ENCODE assay signal across 8 cellular contexts in genomic region chr10:124916098-124916584, GRCh38. TPM values are rescaled to one million over a fixed set of nuclear protein-coding genes. Genes with fewer than 3 reads are reported as not detected.
DNase-seq lines count a peak whose midpoint lies in the region; ATAC-seq and TF ChIP-seq lines count a peak whose summit lies in the region.

No MANE protein-coding gene starts in this region.

- TSS peak; percentile 87 for BruUV-seq in HCT116 (replicated peaks; lab: Mats Ljungman, UMichigan)

- H3K36me3 ChIP-seq in HCT116 (ENCODE audit: control insufficient read depth in 1 of 2, insufficient read depth in 2 of 2, low read length in 2 of 2): no peaks in the 10 kb centered on the region
- H3K36me3 ChIP-seq in esophagus (ENCODE audit: control insufficient read depth in 2 of 2, insufficient read depth in 2 of 2, low read length in 1 of 2): no peaks in the 10 kb centered on the region
- H3K36me3 ChIP-seq in neural progenitor cell: no peaks in the 10 kb centered on the region

- H3F3A ChIP-seq in neural progenitor cell (ENCODE audit: low read depth): peaks cover 20% of the 10 kb centered on the region

- H3K4me2 ChIP-seq in HCT116 (ENCODE audit: low read length) (peak overlapping the region; percentile 92), neural progenitor cell (peak overlapping the region; percentile 83)

- peak overlapping the region; percentile 78 to 87 for H3K4me3 ChIP-seq in HCT116 (replicated peaks in 1 of 2; ENCODE audit: low read depth in 1 of 2, low read length in 2 of 2)
- peak overlapping the region; percentile 83 to 96 for H3K4me3 ChIP-seq in esophagus (ENCODE audit: low read depth in 1 of 2, low read length in 2 of 2)
- H3K4me3 ChIP-seq in neural progenitor cell: peak overlapping the region; percentile 88

- no peak for TF ChIP-seq POLR2A in HCT116 (IDR thresholded peaks at IDR 0.05; ENCODE audit: borderline replicate concordance, extremely low read depth, insufficient read depth, insufficient read length)

- H3K9me2 ChIP-seq in HCT116 (ENCODE audit: insufficient read depth): no peaks in the 10 kb centered on the region

- peaks cover 45% of the 10 kb centered on the region for H3K79me2 ChIP-seq in HCT116 (ENCODE audit: insufficient read depth, low read length)
- peaks cover 50% of the 10 kb centered on the region for H3K79me2 ChIP-seq in neural progenitor cell (ENCODE audit: low read depth)

- H3K4me1 Mint-ChIP-seq in neural progenitor cell: peaks cover 37% of the 10 kb centered on the region

- H3K27ac Mint-ChIP-seq in neural progenitor cell: peak overlapping the region; percentile 99

- H3K27me3 ChIP-seq in HCT116 (ENCODE audit: insufficient read depth, low read length): peaks cover 16% of the 10 kb centered on the region; the same call in 1 of the 2 replicates
- no peaks in the 10 kb centered on the region for H3K27me3 ChIP-seq in esophagus (ENCODE audit: control insufficient read depth in 1 of 2, insufficient read depth in 2 of 2, low read length in 2 of 2)
- no peaks in the 10 kb centered on the region for H3K27me3 ChIP-seq in neural progenitor cell

- no peak for TF ChIP-seq CTCF in HCT116 (IDR thresholded peaks at IDR 0.05 in 2 of 3, conservative IDR thresholded peaks at IDR 0.05 in 1 of 3; ENCODE audit: borderline replicate concordance in 1 of 3, insufficient read depth in 1 of 3, low read depth in 2 of 3, low read length in 2 of 3)
- no peak for TF ChIP-seq CTCF in neural progenitor cell (IDR thresholded peaks at IDR 0.05)
- TF ChIP-seq CTCF in GM20000 (IDR thresholded peaks at IDR 0.05; ENCODE audit: extremely low read depth, missing control alignments): no peak

- DNase-seq in DMS53 (lab: John Stamatoyannopoulos, UW) (peak; percentile 67), HCT116 (ENCODE audit: low read depth, low spot score) (no peak), SK-MEL-5 (ENCODE audit: low read depth, low spot score) (peak; percentile 17), neural progenitor cell (ENCODE audit: low spot score) (no peak), mesenteric fat pad (ENCODE audit: low spot score) (no peak), islet precursor cell (no peak), GM20000 (ENCODE audit: low spot score) (no peak)

- CTCF ChIA-PET in HCT116 (lab: Charles Lee): no interaction called here

- peak; percentile 28 for ATAC-seq in HCT116

- H3K27me3 Mint-ChIP-seq in neural progenitor cell (ENCODE audit: insufficient read depth, low read depth): peaks cover 10% of the 10 kb centered on the region

- in situ Hi-C loops in SK-MEL-5 (cut with HindIII; ENCODE audit: low pct_unique_long_range_greater_than_20kb, low sequenced_read_pairs): no loop called here

- 3 to 4% methylated on average over 13 of the region's 13 CpGs for WGBS in esophagus, 2 donors

- peak overlapping the region; percentile 97 for H3K4me3 Mint-ChIP-seq in neural progenitor cell

- H3K9ac ChIP-seq in HCT116 (ENCODE audit: low read length): peak overlapping the region; percentile 96
- H3K9ac ChIP-seq in neural progenitor cell: peak overlapping the region; percentile 79

- no peaks in the 10 kb centered on the region for H3K9me3 ChIP-seq in HCT116 (ENCODE audit: control insufficient read depth in 1 of 2, insufficient read depth in 1 of 2, low read depth in 1 of 2, low read length in 2 of 2)
- H3K9me3 ChIP-seq in esophagus (ENCODE audit: control insufficient read depth in 2 of 2, insufficient read depth in 1 of 2, low read depth in 1 of 2, low read length in 1 of 2): no peaks in the 10 kb centered on the region
- H3K9me3 ChIP-seq in neural progenitor cell (ENCODE audit: low read depth): no peaks in the 10 kb centered on the region

- peaks cover 3% of the 10 kb centered on the region for H3K36me3 Mint-ChIP-seq in neural progenitor cell

- H3K27ac ChIP-seq in HCT116 (ENCODE audit: low read depth, low read length): peak overlapping the region; percentile 83
- H3K27ac ChIP-seq in esophagus (ENCODE audit: low read depth in 2 of 2, low read length in 1 of 2): peak overlapping the region; percentile 94
- H3K27ac ChIP-seq in neural progenitor cell: no peak overlapping the region

- H2AFZ ChIP-seq in HCT116 (ENCODE audit: low read depth, low read length, poor library complexity, severe bottlenecking) (peak overlapping the region; percentile 27), neural progenitor cell (replicated peaks) (peak overlapping the region; percentile 94)

- POLR2A ChIA-PET in HCT116 (lab: Charles Lee): interaction anchor here (1.1 to 1.5 kb wide), 3 partner anchors 9 to 14 kb away, joined by 3 to 5 read pairs (median 4); no protein-coding TSS in a partner anchor

- RAD21 ChIA-PET in HCT116 (lab: Charles Lee; ENCODE audit: low non-redundant PET in 1 of 2, low total read pairs in 2 of 2, uncharacterized antibody in 2 of 2, unreplicated experiment in 2 of 2): no interaction called here

- H3K4me1 ChIP-seq in HCT116 (ENCODE audit: control insufficient read depth in 1 of 2, insufficient read depth in 2 of 2, low read length in 2 of 2) (peaks cover 10 to 24% of the 10 kb centered on the region in 2 experiments; a peak in 3 of 4 replicates), esophagus (ENCODE audit: control insufficient read depth in 2 of 2, insufficient read depth in 2 of 2, low read length in 1 of 2) (no peaks in the 10 kb centered on the region), neural progenitor cell (peaks cover 10% of the 10 kb centered on the region)

- intact Hi-C loops in HCT116 (cut with micrococcal nuclease): no loop called here

- no peaks in the 10 kb centered on the region for H3K9me3 Mint-ChIP-seq in neural progenitor cell

- 0 out of 2 replicates have a peak, but pooled peaks have one; percentile 24 for TF ChIP-seq RAD21 in HCT116 (IDR thresholded peaks at IDR 0.05; ENCODE audit: low read depth)

- H4K20me1 ChIP-seq in HCT116 (ENCODE audit: insufficient read depth) (peaks cover 3% of the 10 kb centered on the region; the same call in 1 of the 2 replicates), neural progenitor cell (ENCODE audit: low read depth) (peaks cover 29% of the 10 kb centered on the region)

TF ChIP-seq in HCT116, 20 proteins besides CTCF, POLR2A, EP300 and RAD21:
- TF ChIP-seq ZNF274 (IDR thresholded peaks at IDR 0.05; ENCODE audit: low read depth, low read length): no peak
- no peak for TF ChIP-seq FOSL1 (IDR thresholded peaks at IDR 0.05; ENCODE audit: low read depth)
- no peak for TF ChIP-seq MAX (IDR thresholded peaks at IDR 0.05)
- no peak for TF ChIP-seq ATF3 (IDR thresholded peaks at IDR 0.05)

RNA-seq across cellular contexts. Expression of gene ZRANB1, which starts 25.8 kb away (rescaled TPM):
- total RNA-seq in HCT116 (2021; ENCODE audit: unreplicated experiment) (23.9 TPM), neural progenitor cell (ENCODE audit: low replicate concordance) (16.8 and 21.8 TPM in 2 replicates), mesenteric fat pad (28.0 TPM)
- polyA plus RNA-seq in HCT116 (2012): 9.9 and 10.8 TPM in 2 replicates
- 12.0 and 13.2 TPM in 2 replicates for total RNA-seq in SK-MEL-5 (2014; rRNA removed; shearing (Covaris generic))
- 5.9 and 8.8 TPM in 2 replicates for polyA plus RNA-seq in SK-MEL-5 (2015; cell fraction: cytosol; rRNA removed)
- polyA plus RNA-seq in SK-MEL-5 (2015; cell fraction: nucleus; rRNA removed): 6.8 and 9.2 TPM in 2 replicates
- polyA plus RNA-seq in esophagus: 10 to 100 TPM in 1 of 2 donors, 1 to 10 TPM in 1; 9.3 to 10.4 TPM

Comparison
In these comparisons a context has a peak if more than half of its experiments do, and no peak if none do; other contexts are left out.
1. DNase-seq: peak in DMS53 (single experiment) and SK-MEL-5 (single experiment); none in HCT116 (single experiment), neural progenitor cell (single experiment), mesenteric fat pad (single experiment), islet precursor cell (single experiment) and GM20000 (single experiment).
2. Peak in every context shown above with its lines, with median percentiles within 50 percentile points of each other: H3K4me3 ChIP-seq.